8 cellular contexts compared by ENCODE assay signal in the genomic region with DNA sequence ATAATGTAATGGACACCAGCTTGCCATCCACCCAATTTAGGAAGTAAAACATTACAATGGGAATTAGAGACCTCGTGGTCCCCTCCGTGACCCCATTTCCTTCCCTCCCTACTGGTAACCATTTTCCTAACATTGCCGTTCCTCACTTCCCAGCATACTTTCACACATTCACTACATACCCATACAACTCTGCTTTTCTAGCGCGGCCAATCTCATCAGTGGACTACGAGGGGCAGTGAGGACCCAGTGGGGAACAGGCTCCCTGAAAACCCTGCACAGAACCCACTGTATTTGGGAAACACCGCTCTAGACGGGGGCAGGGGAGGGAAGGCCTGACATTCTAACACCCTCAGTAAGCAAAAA. TPM values are rescaled to one million over a fixed set of nuclear protein-coding genes. Genes with fewer than 3 reads are reported as not detected.
A peak's percentile ranks its signal among the peaks of the same experiment; 100 is the strongest.
DNase-seq lines count a peak whose midpoint lies in the region; ATAC-seq, FAIRE-seq and TF ChIP-seq lines count a peak whose summit lies in the region.

No MANE protein-coding gene starts in this region.

- H3K4me1 Mint-ChIP-seq in activated T-cell treated with anti-CD3 and anti-CD28 coated beads, Interleukin-2, amount 50 U/mL, for 72 hours (ENCODE audit: low read depth): peaks cover 54% of the 10 kb centered on the region

- peak overlapping the region; percentile 62 for H2AFZ ChIP-seq in GM12878 (ENCODE audit: control insufficient read depth, low read depth, low read length)

- DNase-seq in activated T-cell treated with anti-CD3 and anti-CD28 coated beads, Interleukin-2, amount 50 U/mL, for 72 hours: no peak
- DNase-seq in activated T-cell treated with anti-CD3 and anti-CD28 coated beads, Interleukin-2, amount 50 U/mL, for 48 hours: no peak
- peak; percentile 39 to 43 for DNase-seq in HL-60 (ENCODE audit: low read depth in 1 of 2, low spot score in 1 of 2)
- no peak for DNase-seq in GM12878 (ENCODE audit: low read depth, low spot score)
- peak; percentile 62 for DNase-seq in left kidney (ENCODE audit: low read depth, low spot score)
- DNase-seq in UCSD-AML1 (lab: John Stamatoyannopoulos, UW; ENCODE audit: unreplicated experiment): no peak
- DNase-seq in GM03348 (ENCODE audit: low spot score): no peak

- SMC1A ChIA-PET in GM12878 (lab: Charles Lee; ENCODE audit: uncharacterized antibody, unreplicated experiment): interaction anchor here (1.0 kb wide), 1 partner anchor 119 kb away, joined by 3 read pairs; no protein-coding TSS in a partner anchor

- no peak for TF ChIP-seq EP300 in GM12878 (IDR thresholded peaks at IDR 0.05; ENCODE audit: borderline replicate concordance in 1 of 2, control insufficient read depth in 1 of 2, low read depth in 2 of 2, low read length in 2 of 2)

- BruUV-seq in GM12878 (replicated peaks; lab: Mats Ljungman, UMichigan): no TSS peak

- CTCF ChIA-PET in GM12878 (lab: Yijun Ruan, JAX): interaction anchor here (0.9 to 2.3 kb wide), 2 partner anchors 119 to 122 kb away, joined by 3 to 14 read pairs; no protein-coding TSS in a partner anchor

- H3K4me3 ChIP-seq in HL-60 (replicated peaks; ENCODE audit: insufficient read depth, low read length): peak overlapping the region; percentile 54
- H3K4me3 ChIP-seq in GM12878: peak overlapping the region; percentile 69
- H3K4me3 ChIP-seq in thymus (ENCODE audit: low read length): peak overlapping the region; percentile 56

- H3K9me3 Mint-ChIP-seq in activated T-cell treated with anti-CD3 and anti-CD28 coated beads, Interleukin-2, amount 50 U/mL, for 72 hours: peaks cover 0 to 2% of the 10 kb centered on the region in 2 donors

- H3K27ac Mint-ChIP-seq in activated T-cell treated with anti-CD3 and anti-CD28 coated beads, Interleukin-2, amount 50 U/mL, for 72 hours: peak overlapping the region; percentile 98

- no peaks in the 10 kb centered on the region for H3K27me3 Mint-ChIP-seq in activated T-cell treated with anti-CD3 and anti-CD28 coated beads, Interleukin-2, amount 50 U/mL, for 72 hours (ENCODE audit: low read depth)

- H3K9me3 ChIP-seq in GM12878 (replicated peaks; ENCODE audit: control insufficient read depth, insufficient read depth, low read length): no peaks in the 10 kb centered on the region
- H3K9me3 ChIP-seq in thymus (ENCODE audit: control insufficient read depth): peaks cover 1% of the 10 kb centered on the region

- H3K27me3 ChIP-seq in HL-60 (ENCODE audit: insufficient read depth, poor library complexity, severe bottlenecking) (no peaks in the 10 kb centered on the region), GM12878 (replicated peaks in 1 of 2; ENCODE audit: control insufficient read depth in 2 of 2, insufficient read depth in 2 of 2, low read length in 1 of 2) (no peaks in the 10 kb centered on the region), thymus (ENCODE audit: control insufficient read depth, insufficient read depth) (no peaks in the 10 kb centered on the region)

- H3K4me1 ChIP-seq in GM12878 (ENCODE audit: control insufficient read depth, insufficient read depth, low read length) (no peaks in the 10 kb centered on the region; the same call in 1 of the 2 replicates), thymus (ENCODE audit: control insufficient read depth, insufficient read depth, low read length) (peaks cover 5% of the 10 kb centered on the region)

- TF ChIP-seq CTCF in HL-60 (IDR thresholded peaks at IDR 0.05; ENCODE audit: insufficient read depth, low read length): no peak
- TF ChIP-seq CTCF in GM12878 (IDR thresholded peaks at IDR 0.05 in 2 of 3, conservative IDR thresholded peaks at IDR 0.05 in 1 of 3; ENCODE audit: control insufficient read depth in 2 of 3, extremely low read depth in 1 of 3, insufficient read depth in 1 of 3, low read depth in 3 of 3, low read length in 3 of 3): no peak

- H3K36me3 ChIP-seq in GM12878 (ENCODE audit: control insufficient read depth in 2 of 2, insufficient read depth in 2 of 2, low read length in 1 of 2) (no peaks in the 10 kb centered on the region), thymus (ENCODE audit: control insufficient read depth, insufficient read depth) (peaks cover 8% of the 10 kb centered on the region)

- WGBS in GM12878 (ENCODE audit: insufficient coverage, insufficient replicate concordance, low lambda C conversion rate, missing lambda C conversion rate): 13% methylated on average over 8 of the region's 8 CpGs
- 8% methylated on average over 8 of the region's 8 CpGs for WGBS in thymus

- H3K36me3 Mint-ChIP-seq in activated T-cell treated with anti-CD3 and anti-CD28 coated beads, Interleukin-2, amount 50 U/mL, for 72 hours (ENCODE audit: insufficient read depth in 2 of 2): peaks cover 12 to 18% of the 10 kb centered on the region in 2 donors

- RAD21 ChIA-PET in GM12878 (lab: Charles Lee; ENCODE audit: unreplicated experiment): interaction anchor here (1.2 kb wide), 1 partner anchor 87 kb away, joined by 5 read pairs; no protein-coding TSS in a partner anchor

- peaks cover 17% of the 10 kb centered on the region for H3K79me2 ChIP-seq in GM12878 (ENCODE audit: control insufficient read depth, insufficient read depth, low read length)

- TF ChIP-seq RAD21 in GM12878 (IDR thresholded peaks at IDR 0.05; ENCODE audit: insufficient read depth, low read depth, low read length): no peak

- H3K9ac ChIP-seq in GM12878 (ENCODE audit: control insufficient read depth, insufficient read depth, low read length): peak overlapping the region; percentile 85

- in situ Hi-C loops in GM12878 (cut with MboI): no loop called here

- H4K20me1 ChIP-seq in GM12878 (ENCODE audit: control insufficient read depth, insufficient read depth): no peaks in the 10 kb centered on the region

- POLR2A ChIA-PET in GM12878 (lab: Charles Lee): no interaction called here

- H3K27ac ChIP-seq in HL-60 (replicated peaks) (peak overlapping the region; percentile 78), GM12878 (ENCODE audit: control insufficient read depth, insufficient read depth) (peak overlapping the region; percentile 51), thymus (ENCODE audit: low read depth) (peak overlapping the region; percentile 61)

- peak overlapping the region; percentile 95 to 99 for H3K4me3 Mint-ChIP-seq in activated T-cell treated with anti-CD3 and anti-CD28 coated beads, Interleukin-2, amount 50 U/mL, for 72 hours

- TF ChIP-seq POLR2A in GM12878 (IDR thresholded peaks at IDR 0.05; ENCODE audit: low read depth, low read length): no peak

- intact Hi-C loops in GM12878 (cut with micrococcal nuclease; ENCODE audit: unreplicated experiment): loop anchor here (10.0 kb wide), 1 partner anchor 87 kb away; no protein-coding TSS in a partner anchor

- FAIRE-seq in GM12878 (lab: Jason Lieb, UNC): no peak

- peak overlapping the region; percentile 87 for H3K4me2 ChIP-seq in GM12878 (ENCODE audit: control insufficient read depth, insufficient read depth)

- ATAC-seq in activated T-cell treated with anti-CD3 and anti-CD28 coated beads, Interleukin-2, amount 50 U/mL, for 72 hours (replicated peaks in 1 of 2): no peak
- no peak; the same call in 1 of the 3 replicates for ATAC-seq in GM12878

TF ChIP-seq in GM12878, 131 proteins besides CTCF, POLR2A, EP300 and RAD21 (continues in another document):
- TF ChIP-seq SMC3 (IDR thresholded peaks at IDR 0.05; ENCODE audit: borderline replicate concordance, low read length) (no peak), CBX5 (IDR thresholded peaks at IDR 0.05; ENCODE audit: low read depth) (no peak), YBX1 (IDR thresholded peaks at IDR 0.05) (no peak), PAX5 (IDR thresholded peaks at IDR 0.05; ENCODE audit: borderline replicate concordance, low read depth, low read length) (no peak)

RNA-seq across cellular contexts. Expression of a gene that starts 1.1 kb away (rescaled TPM):
- total RNA-seq in activated T-cell treated with anti-CD3 and anti-CD28 coated beads, Interleukin-2, amount 50 U/mL, for 72 hours: 10 to 100 TPM; 62.0 to 65.1 TPM
- total RNA-seq in GM12878 (2013; cell fraction: nucleolus; rRNA removed): 0.86 and 0.88 TPM in 2 replicates
- total RNA-seq in GM12878 (2014; rRNA removed): 26.3 and 28.9 TPM in 2 replicates
- 23.5 and 26.2 TPM in 2 replicates for total RNA-seq in GM12878 (2014; rRNA removed; fragmentation: Illumina TruSeq; extraction: Trizol)
- 40.0 and 43.3 TPM in 2 replicates for total RNA-seq in GM12878 (2021)
- polyA plus RNA-seq in GM12878 (2011; ENCODE audit: low read depth): 21.1 TPM
- 27.6 and 30.7 TPM in 2 replicates for polyA plus RNA-seq in GM12878 (2011; rRNA removed)
- polyA plus RNA-seq in GM12878 (2011; cell fraction: cytosol; rRNA removed): 23.2 and 23.7 TPM in 2 replicates
- 113 and 114 TPM in 2 replicates for polyA plus RNA-seq in GM12878 (2011; cell fraction: nucleus; rRNA removed)
- 25.9 and 32.1 TPM in 2 replicates for polyA plus RNA-seq in GM12878 (2012)
- 40.0 and 43.5 TPM in 2 replicates for polyA plus RNA-seq in GM12878 (2014; fragmentation: Illumina TruSeq; extraction: Trizol)
- polyA plus RNA-seq in GM12878 (2014; fragmentation: Nextera tagmentation; extraction: Ambion mirVana): 10 to 100 TPM; 12.5 to 13.3 TPM
- polyA plus RNA-seq in GM12878 (2014; rRNA removed): 30.4 and 31.3 TPM in 2 replicates
- 10 to 100 TPM; 41.6 to 42.3 TPM for polyA plus RNA-seq in GM12878 (2016; fragmentation: Nextera tagmentation; extraction: Ambion mirVana)
- polyA minus RNA-seq in GM12878 (2011; rRNA and poly(A)+ RNA removed): 38.4 and 54.2 TPM in 2 replicates
- 16.7 and 19.4 TPM in 2 replicates for polyA minus RNA-seq in GM12878 (2011; cell fraction: cytosol; rRNA and poly(A)+ RNA removed)
- polyA minus RNA-seq in GM12878 (2011; cell fraction: nucleus; rRNA and poly(A)+ RNA removed): 41.5 and 64.3 TPM in 2 replicates
- 83.1 TPM for polyA plus RNA-seq in thymus

RNA-seq across cellular contexts. Expression of a gene that starts 53.9 kb away (rescaled TPM):
- 100 to 1,000 TPM; 163 to 236 TPM for total RNA-seq in activated T-cell treated with anti-CD3 and anti-CD28 coated beads, Interleukin-2, amount 50 U/mL, for 72 hours
- total RNA-seq in GM12878 (2013; cell fraction: nucleolus; rRNA removed): 16.5 and 22.8 TPM in 2 replicates
- total RNA-seq in GM12878 (2014; rRNA removed) (65.8 and 74.4 TPM in 2 replicates), GM12878 (2014; rRNA removed; fragmentation: Illumina TruSeq; extraction: Trizol) (34.8 and 38.6 TPM in 2 replicates), GM12878 (2021) (219 and 224 TPM in 2 replicates)
- 146 TPM for polyA plus RNA-seq in GM12878 (2011; ENCODE audit: low read depth)
- polyA plus RNA-seq in GM12878 (2011; rRNA removed) (221 and 263 TPM in 2 replicates), GM12878 (2014; fragmentation: Illumina TruSeq; extraction: Trizol) (250 and 297 TPM in 2 replicates), GM12878 (2014; fragmentation: Nextera tagmentation; extraction: Ambion mirVana) (100 to 1,000 TPM; 157 to 197 TPM), GM12878 (2014; rRNA removed) (200 and 218 TPM in 2 replicates), GM12878 (2016; fragmentation: Nextera tagmentation; extraction: Ambion mirVana) (100 to 1,000 TPM; 516 to 524 TPM), thymus (17.8 TPM)
- 355 and 416 TPM in 2 replicates for polyA plus RNA-seq in GM12878 (2011; cell fraction: cytosol; rRNA removed)
- 161 and 172 TPM in 2 replicates for polyA plus RNA-seq in GM12878 (2011; cell fraction: nucleus; rRNA removed)
- polyA plus RNA-seq in GM12878 (2012): 162 and 194 TPM in 2 replicates
- 294 and 415 TPM in 2 replicates for polyA minus RNA-seq in GM12878 (2011; rRNA and poly(A)+ RNA removed)
- 127 and 151 TPM in 2 replicates for polyA minus RNA-seq in GM12878 (2011; cell fraction: cytosol; rRNA and poly(A)+ RNA removed)
- 39.3 and 69.0 TPM in 2 replicates for polyA minus RNA-seq in GM12878 (2011; cell fraction: nucleus; rRNA and poly(A)+ RNA removed)

Comparison
In these comparisons a context has a peak if more than half of its experiments do, and no peak if none do; other contexts are left out.
1. DNase-seq: peak in HL-60 (2 of 2) and left kidney (single experiment); none in activated T-cell treated with anti-CD3 and anti-CD28 coated beads, Interleukin-2, amount 50 U/mL, for 72 hours (0 of 2), activated T-cell treated with anti-CD3 and anti-CD28 coated beads, Interleukin-2, amount 50 U/mL, for 48 hours (0 of 2), GM12878 (single experiment), UCSD-AML1 (single experiment) and GM03348 (single experiment).
2. Peak in every context shown above with its lines, with median percentiles within 50 percentile points of each other: H3K27ac ChIP-seq and H3K4me3 ChIP-seq.